Comparison of ENCODE assay signal across 10 cellular contexts in genomic region chr14:25303934-25304333, GRCh38.
"Had no signal": no experiment of that assay in that cellular context is flagged by ENCODE, and none has a peak within 500 bp of the region (broad histone marks: within the 10 kb centered on the region; RNA-seq: fewer than 3 reads in every experiment).

No MANE protein-coding gene starts in this region.

- DNase-seq: GM23248, GOT3, H7, HFFc6, IMR-90, KG1 had no signal

- H3K36me3 ChIP-seq: HAP-1 had no signal

- H3K4me3 ChIP-seq: GM23248, HAP-1, K562 had no signal

- H3K4me1 ChIP-seq: HAP-1 had no signal

- ATAC-seq: HCT116, K562 had no signal

- H3K9ac ChIP-seq: GM23248 had no signal

- H2AFZ ChIP-seq: GM23248 had no signal

- FAIRE-seq: K562 had no signal

- H3K27ac ChIP-seq: GM23248, HL-60 had no signal

- H3K9me3 ChIP-seq: HAP-1 had no signal
